Comparison of ENCODE assay signal across 1 cellular context in genomic region chr19:11242864-11243797, GRCh38.
TF ChIP-seq lines count a peak whose summit lies in the region.

No MANE protein-coding gene starts in this region.

TF ChIP-seq in HepG2, 621 proteins besides CTCF, POLR2A, EP300 and RAD21 (continued from another document and continues in another):
- TF ChIP-seq HINFP (CRISPR knock-in tag; IDR thresholded peaks at IDR 0.05; ENCODE audit: low read depth) (no peak), ZXDC (CRISPR knock-in tag; IDR thresholded peaks at IDR 0.05) (no peak), ZNF615 (CRISPR knock-in tag; IDR thresholded peaks at IDR 0.05; ENCODE audit: borderline replicate concordance) (no peak), PAF1 (CRISPR knock-in tag; IDR thresholded peaks at IDR 0.05) (peak; percentile 78; the same call in 1 of the 2 replicates), STAT5B (CRISPR knock-in tag; IDR thresholded peaks at IDR 0.05) (no peak), MTF2 (CRISPR knock-in tag; IDR thresholded peaks at IDR 0.05; ENCODE audit: borderline replicate concordance) (no peak), ZFAT (CRISPR knock-in tag; conservative IDR thresholded peaks at IDR 0.05) (no peak), MTA1 (CRISPR knock-in tag; IDR thresholded peaks at IDR 0.05; ENCODE audit: borderline replicate concordance) (peak; percentile 57; the same call in 1 of the 2 replicates), ZFX (CRISPR knock-in tag; IDR thresholded peaks at IDR 0.05; ENCODE audit: low read depth) (peak; percentile 63), ZNF607 (CRISPR knock-in tag; IDR thresholded peaks at IDR 0.05; ENCODE audit: borderline replicate concordance) (no peak), NR3C1 (CRISPR knock-in tag; IDR thresholded peaks at IDR 0.05) (no peak), NPAS2 (CRISPR knock-in tag; IDR thresholded peaks at IDR 0.05; ENCODE audit: borderline replicate concordance) (no peak), ZBTB20 (CRISPR knock-in tag; IDR thresholded peaks at IDR 0.05; ENCODE audit: borderline replicate concordance, low read depth) (peak; percentile 45; the same call in 1 of the 2 replicates), SRSF9 (IDR thresholded peaks at IDR 0.05; ENCODE audit: borderline replicate concordance, insufficient read depth, low read depth, low read length, poor library complexity, severe bottlenecking) (no peak), SP1 (IDR thresholded peaks at IDR 0.05) (no peak), SP1 (CRISPR knock-in tag; IDR thresholded peaks at IDR 0.05) (peak; percentile 26; the same call in 1 of the 2 replicates), HMGXB3 (CRISPR knock-in tag; IDR thresholded peaks at IDR 0.05; ENCODE audit: borderline replicate concordance) (peak; percentile 39; the same call in 1 of the 2 replicates), DNMT1 (CRISPR knock-in tag; IDR thresholded peaks at IDR 0.05) (no peak), ZNF333 (CRISPR knock-in tag; IDR thresholded peaks at IDR 0.05; ENCODE audit: borderline replicate concordance) (no peak), ZNF124 (CRISPR knock-in tag; IDR thresholded peaks at IDR 0.05) (no peak), ZFP91 (CRISPR knock-in tag; IDR thresholded peaks at IDR 0.05; ENCODE audit: borderline replicate concordance) (peak; percentile 59), MAFK (conservative IDR thresholded peaks at IDR 0.05 in 1 of 2, IDR thresholded peaks at IDR 0.05 in 1 of 2; ENCODE audit: low read length in 2 of 2) (peak; percentile 69 to 75), ZNF772 (CRISPR knock-in tag; IDR thresholded peaks at IDR 0.05) (peak; percentile 63; the same call in 1 of the 2 replicates), ZNF17 (CRISPR knock-in tag; IDR thresholded peaks at IDR 0.05) (no peak), THRA (CRISPR knock-in tag; IDR thresholded peaks at IDR 0.05; ENCODE audit: borderline replicate concordance) (no peak), AKAP8 (CRISPR knock-in tag; IDR thresholded peaks at IDR 0.05) (0 out of 2 replicates have a peak, but pooled peaks have one; percentile 40), AGO1 (IDR thresholded peaks at IDR 0.05; ENCODE audit: low read depth, low read length, poor library complexity, severe bottlenecking) (peak; percentile 96)
- TF ChIP-seq, protein P1, sequence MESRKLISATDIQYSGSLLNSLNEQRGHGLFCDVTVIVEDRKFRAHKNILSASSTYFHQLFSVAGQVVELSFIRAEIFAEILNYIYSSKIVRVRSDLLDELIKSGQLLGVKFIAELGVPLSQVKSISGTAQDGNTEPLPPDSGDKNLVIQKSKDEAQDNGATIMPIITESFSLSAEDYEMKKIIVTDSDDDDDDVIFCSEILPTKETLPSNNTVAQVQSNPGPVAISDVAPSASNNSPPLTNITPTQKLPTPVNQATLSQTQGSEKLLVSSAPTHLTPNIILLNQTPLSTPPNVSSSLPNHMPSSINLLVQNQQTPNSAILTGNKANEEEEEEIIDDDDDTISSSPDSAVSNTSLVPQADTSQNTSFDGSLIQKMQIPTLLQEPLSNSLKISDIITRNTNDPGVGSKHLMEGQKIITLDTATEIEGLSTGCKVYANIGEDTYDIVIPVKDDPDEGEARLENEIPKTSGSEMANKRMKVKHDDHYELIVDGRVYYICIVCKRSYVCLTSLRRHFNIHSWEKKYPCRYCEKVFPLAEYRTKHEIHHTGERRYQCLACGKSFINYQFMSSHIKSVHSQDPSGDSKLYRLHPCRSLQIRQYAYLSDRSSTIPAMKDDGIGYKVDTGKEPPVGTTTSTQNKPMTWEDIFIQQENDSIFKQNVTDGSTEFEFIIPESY (CRISPR knock-in tag; IDR thresholded peaks at IDR 0.05): 0 out of 2 replicates have a peak, but pooled peaks have one; percentile 28
- TF ChIP-seq, protein P2, sequence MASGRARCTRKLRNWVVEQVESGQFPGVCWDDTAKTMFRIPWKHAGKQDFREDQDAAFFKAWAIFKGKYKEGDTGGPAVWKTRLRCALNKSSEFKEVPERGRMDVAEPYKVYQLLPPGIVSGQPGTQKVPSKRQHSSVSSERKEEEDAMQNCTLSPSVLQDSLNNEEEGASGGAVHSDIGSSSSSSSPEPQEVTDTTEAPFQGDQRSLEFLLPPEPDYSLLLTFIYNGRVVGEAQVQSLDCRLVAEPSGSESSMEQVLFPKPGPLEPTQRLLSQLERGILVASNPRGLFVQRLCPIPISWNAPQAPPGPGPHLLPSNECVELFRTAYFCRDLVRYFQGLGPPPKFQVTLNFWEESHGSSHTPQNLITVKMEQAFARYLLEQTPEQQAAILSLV (CRISPR knock-in tag; IDR thresholded peaks at IDR 0.05; ENCODE audit: borderline replicate concordance): no peak; the same call in 1 of the 2 replicates
- TF ChIP-seq, protein P3, sequence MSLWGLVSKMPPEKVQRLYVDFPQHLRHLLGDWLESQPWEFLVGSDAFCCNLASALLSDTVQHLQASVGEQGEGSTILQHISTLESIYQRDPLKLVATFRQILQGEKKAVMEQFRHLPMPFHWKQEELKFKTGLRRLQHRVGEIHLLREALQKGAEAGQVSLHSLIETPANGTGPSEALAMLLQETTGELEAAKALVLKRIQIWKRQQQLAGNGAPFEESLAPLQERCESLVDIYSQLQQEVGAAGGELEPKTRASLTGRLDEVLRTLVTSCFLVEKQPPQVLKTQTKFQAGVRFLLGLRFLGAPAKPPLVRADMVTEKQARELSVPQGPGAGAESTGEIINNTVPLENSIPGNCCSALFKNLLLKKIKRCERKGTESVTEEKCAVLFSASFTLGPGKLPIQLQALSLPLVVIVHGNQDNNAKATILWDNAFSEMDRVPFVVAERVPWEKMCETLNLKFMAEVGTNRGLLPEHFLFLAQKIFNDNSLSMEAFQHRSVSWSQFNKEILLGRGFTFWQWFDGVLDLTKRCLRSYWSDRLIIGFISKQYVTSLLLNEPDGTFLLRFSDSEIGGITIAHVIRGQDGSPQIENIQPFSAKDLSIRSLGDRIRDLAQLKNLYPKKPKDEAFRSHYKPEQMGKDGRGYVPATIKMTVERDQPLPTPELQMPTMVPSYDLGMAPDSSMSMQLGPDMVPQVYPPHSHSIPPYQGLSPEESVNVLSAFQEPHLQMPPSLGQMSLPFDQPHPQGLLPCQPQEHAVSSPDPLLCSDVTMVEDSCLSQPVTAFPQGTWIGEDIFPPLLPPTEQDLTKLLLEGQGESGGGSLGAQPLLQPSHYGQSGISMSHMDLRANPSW (CRISPR knock-in tag; IDR thresholded peaks at IDR 0.05; ENCODE audit: borderline replicate concordance): no peak
- TF ChIP-seq, protein P4, sequence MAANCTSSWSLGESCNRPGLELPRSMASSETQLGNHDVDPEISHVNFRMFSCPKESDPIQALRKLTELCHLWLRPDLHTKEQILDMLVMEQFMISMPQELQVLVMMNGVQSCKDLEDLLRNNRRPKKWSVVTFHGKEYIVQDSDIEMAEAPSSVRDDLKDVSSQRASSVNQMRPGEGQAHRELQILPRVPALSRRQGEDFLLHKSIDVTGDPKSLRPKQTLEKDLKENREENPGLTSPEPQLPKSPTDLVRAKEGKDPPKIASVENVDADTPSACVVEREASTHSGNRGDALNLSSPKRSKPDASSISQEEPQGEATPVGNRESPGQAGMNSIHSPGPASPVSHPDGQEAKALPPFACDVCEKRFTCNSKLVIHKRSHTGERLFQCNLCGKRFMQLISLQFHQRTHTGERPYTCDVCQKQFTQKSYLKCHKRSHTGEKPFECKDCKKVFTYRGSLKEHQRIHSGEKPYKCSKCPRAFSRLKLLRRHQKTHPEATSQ (CRISPR knock-in tag; IDR thresholded peaks at IDR 0.05; ENCODE audit: borderline replicate concordance): 0 out of 2 replicates have a peak, but pooled peaks have one; percentile 30
- TF ChIP-seq, protein P5, sequence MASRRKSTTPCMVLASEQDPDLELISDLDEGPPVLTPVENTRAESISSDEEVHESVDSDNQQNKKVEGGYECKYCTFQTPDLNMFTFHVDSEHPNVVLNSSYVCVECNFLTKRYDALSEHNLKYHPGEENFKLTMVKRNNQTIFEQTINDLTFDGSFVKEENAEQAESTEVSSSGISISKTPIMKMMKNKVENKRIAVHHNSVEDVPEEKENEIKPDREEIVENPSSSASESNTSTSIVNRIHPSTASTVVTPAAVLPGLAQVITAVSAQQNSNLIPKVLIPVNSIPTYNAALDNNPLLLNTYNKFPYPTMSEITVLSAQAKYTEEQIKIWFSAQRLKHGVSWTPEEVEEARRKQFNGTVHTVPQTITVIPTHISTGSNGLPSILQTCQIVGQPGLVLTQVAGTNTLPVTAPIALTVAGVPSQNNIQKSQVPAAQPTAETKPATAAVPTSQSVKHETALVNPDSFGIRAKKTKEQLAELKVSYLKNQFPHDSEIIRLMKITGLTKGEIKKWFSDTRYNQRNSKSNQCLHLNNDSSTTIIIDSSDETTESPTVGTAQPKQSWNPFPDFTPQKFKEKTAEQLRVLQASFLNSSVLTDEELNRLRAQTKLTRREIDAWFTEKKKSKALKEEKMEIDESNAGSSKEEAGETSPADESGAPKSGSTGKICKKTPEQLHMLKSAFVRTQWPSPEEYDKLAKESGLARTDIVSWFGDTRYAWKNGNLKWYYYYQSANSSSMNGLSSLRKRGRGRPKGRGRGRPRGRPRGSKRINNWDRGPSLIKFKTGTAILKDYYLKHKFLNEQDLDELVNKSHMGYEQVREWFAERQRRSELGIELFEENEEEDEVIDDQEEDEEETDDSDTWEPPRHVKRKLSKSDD (CRISPR knock-in tag; IDR thresholded peaks at IDR 0.05; ENCODE audit: low read depth): 0 out of 2 replicates have a peak, but pooled peaks have one; percentile 51
